In the genomic region with DNA sequence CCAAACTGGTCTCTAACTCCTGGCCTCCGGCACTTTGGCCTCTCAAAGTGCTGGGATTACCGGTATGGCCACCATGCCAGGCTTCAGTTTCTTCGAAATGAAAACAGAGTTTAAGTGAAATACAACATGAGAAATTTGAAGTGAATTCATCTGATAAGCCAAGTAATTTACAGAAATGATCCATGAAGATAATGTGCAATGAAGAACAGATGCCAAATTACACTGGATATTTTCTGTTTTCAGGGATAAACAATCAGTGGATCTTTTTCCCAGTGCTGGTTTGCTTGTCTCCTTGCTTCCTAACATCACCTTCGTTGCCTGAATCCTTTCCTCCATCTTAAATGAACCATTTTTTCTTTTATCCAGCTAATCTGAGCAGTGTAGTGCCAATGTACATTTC, we compare ENCODE assay signal across 6 cellular contexts.
"Had no signal": no experiment of that assay in that cellular context is flagged by ENCODE, and none has a peak within 500 bp of the region (broad histone marks: within the 10 kb centered on the region; RNA-seq: fewer than 3 reads in every experiment).

No MANE protein-coding gene starts in this region.

- DNase-seq: H7, HCEC 1CT, IMR-90 had no signal

- FAIRE-seq: K562 had no signal

- H3K27ac ChIP-seq: HL-60 had no signal

- H2AFZ ChIP-seq: GM23338 had no signal

- H3K4me3 ChIP-seq: GM23338, K562 had no signal

- H3K4me2 ChIP-seq: GM23338 had no signal

- ATAC-seq: GM23338, K562 had no signal
